2 cellular contexts compared by ENCODE assay signal in genomic region chr1:9691108-9691445, GRCh38.
TF ChIP-seq lines count a peak whose summit lies in the region.

No MANE protein-coding gene starts in this region.

TF ChIP-seq in SK-N-SH, 30 proteins besides CTCF, POLR2A, EP300 and RAD21 (continued from another document):
- no peak for TF ChIP-seq RFX5 (IDR thresholded peaks at IDR 0.05; ENCODE audit: low read length)
- no peak for TF ChIP-seq POLR2AphosphoS5 (IDR thresholded peaks at IDR 0.05; ENCODE audit: low read depth, low read length)

TF ChIP-seq in SK-N-SH treated with all-trans-retinoic acid at 6 μM for 48 hours, 23 proteins besides CTCF, POLR2A, EP300 and RAD21 (continued from another document):
- TF ChIP-seq TSHZ2 (CRISPR knock-in tag; IDR thresholded peaks at IDR 0.05) (no peak), ARNTL (CRISPR knock-in tag; IDR thresholded peaks at IDR 0.05; ENCODE audit: borderline replicate concordance, low read depth) (no peak), ISL1 (CRISPR knock-in tag; IDR thresholded peaks at IDR 0.05) (no peak), CREB5 (CRISPR knock-in tag; IDR thresholded peaks at IDR 0.05; ENCODE audit: low read depth) (no peak)
